ENCODE assay signal across 1 cellular context in genomic region chr13:98541701-98542203, GRCh38.
TF ChIP-seq lines count a peak whose summit lies in the region.

No MANE protein-coding gene starts in this region.

TF ChIP-seq in SK-N-SH, 30 proteins besides CTCF, POLR2A, EP300 and RAD21 (continued from another document):
- TF ChIP-seq, protein P1, sequence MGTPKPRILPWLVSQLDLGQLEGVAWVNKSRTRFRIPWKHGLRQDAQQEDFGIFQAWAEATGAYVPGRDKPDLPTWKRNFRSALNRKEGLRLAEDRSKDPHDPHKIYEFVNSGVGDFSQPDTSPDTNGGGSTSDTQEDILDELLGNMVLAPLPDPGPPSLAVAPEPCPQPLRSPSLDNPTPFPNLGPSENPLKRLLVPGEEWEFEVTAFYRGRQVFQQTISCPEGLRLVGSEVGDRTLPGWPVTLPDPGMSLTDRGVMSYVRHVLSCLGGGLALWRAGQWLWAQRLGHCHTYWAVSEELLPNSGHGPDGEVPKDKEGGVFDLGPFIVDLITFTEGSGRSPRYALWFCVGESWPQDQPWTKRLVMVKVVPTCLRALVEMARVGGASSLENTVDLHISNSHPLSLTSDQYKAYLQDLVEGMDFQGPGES (IDR thresholded peaks at IDR 0.05; ENCODE audit: low read depth, low read length): no peak
- TF ChIP-seq RCOR1 (IDR thresholded peaks at IDR 0.05; ENCODE audit: low read length) (peak; percentile 76; the same call in 1 of the 2 replicates), RXRA (IDR thresholded peaks at IDR 0.05; ENCODE audit: borderline replicate concordance, low read depth) (no peak), FOXM1 (IDR thresholded peaks at IDR 0.05; ENCODE audit: low read depth) (no peak), POLR2AphosphoS5 (IDR thresholded peaks at IDR 0.05; ENCODE audit: low read depth, low read length) (no peak), CHD2 (IDR thresholded peaks at IDR 0.05; ENCODE audit: low read length, partially characterized antibody) (peak; percentile 56)
- TF ChIP-seq, protein P2, sequence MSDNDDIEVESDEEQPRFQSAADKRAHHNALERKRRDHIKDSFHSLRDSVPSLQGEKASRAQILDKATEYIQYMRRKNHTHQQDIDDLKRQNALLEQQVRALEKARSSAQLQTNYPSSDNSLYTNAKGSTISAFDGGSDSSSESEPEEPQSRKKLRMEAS (IDR thresholded peaks at IDR 0.05; ENCODE audit: low read depth): no peak
TF ChIP-seq in SK-N-SH: peak in this region for 4.
